ENCODE assay signal across 10 cellular contexts in the genomic region with DNA sequence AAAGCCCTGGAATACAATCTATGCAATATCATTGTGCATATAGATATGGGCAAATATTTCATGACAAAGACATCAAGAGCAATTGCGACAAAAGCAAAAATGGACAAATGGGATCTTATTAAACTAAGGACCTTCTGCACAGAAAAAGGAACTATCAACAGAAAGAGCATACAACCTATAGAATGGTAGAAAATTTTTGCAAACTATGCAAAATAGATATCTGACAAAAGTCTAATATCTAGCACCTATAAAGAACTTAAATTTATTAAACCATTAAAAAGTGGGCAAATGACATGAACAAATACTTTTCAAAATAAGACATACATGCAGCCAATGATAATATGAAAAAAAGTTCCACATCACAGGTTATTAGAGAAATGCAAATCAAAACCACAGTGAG.
"Had no signal": no experiment of that assay in that cellular context is flagged by ENCODE, and none has a peak within 500 bp of the region (broad histone marks: within the 10 kb centered on the region; RNA-seq: fewer than 3 reads in every experiment).

No MANE protein-coding gene starts in this region.

- H3K4me3 ChIP-seq: GM23248, HAP-1 had no signal

- H3K4me2 ChIP-seq: KMS-11 had no signal

- H3K36me3 ChIP-seq: HAP-1 had no signal

- ATAC-seq: HCT116 had no signal

- DNase-seq: GM23248, GOT3, H7, HFFc6, Karpas-422, KBM-7 had no signal

- H3K9me3 ChIP-seq: HAP-1 had no signal

- H3K27ac ChIP-seq: GM23248, HL-60, KMS-11 had no signal

- H3K27ac Mint-ChIP-seq: HFFc6 had no signal

- H3K9ac ChIP-seq: GM23248, KMS-11 had no signal

- H2AFZ ChIP-seq: GM23248 had no signal

- H3K4me3 Mint-ChIP-seq: HFFc6 had no signal
